ENCODE assay signal across 8 cellular contexts in the genomic region with DNA sequence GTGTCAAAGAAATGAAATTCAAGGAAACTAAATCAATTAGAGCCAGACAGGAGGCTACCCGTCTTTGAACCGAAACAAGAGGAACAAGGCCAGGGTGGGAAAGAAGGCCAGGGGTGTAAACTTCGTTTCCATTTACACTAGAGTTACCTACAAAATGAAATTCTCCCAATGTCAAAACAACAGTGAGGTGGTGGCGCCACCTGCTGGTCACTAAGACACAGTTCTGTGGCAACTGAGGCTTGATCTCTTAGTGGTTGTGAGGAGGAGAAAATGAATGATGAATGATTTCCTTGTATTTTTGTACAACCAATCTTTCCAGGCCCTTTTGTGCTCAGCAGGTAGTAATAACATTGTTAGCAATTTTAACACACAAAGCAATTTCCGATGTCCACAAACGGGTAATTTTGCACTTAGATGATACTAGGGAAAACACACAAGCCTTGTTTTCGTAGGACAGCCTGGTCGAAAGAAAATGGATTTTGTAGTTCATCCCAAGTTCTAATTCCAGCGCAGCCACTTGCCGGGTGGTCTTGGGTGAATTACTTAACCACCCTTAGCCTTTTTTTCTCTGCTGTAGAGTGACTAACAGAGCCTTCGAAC. TPM values are rescaled to one million over a fixed set of nuclear protein-coding genes. Genes with fewer than 3 reads are reported as not detected.
DNase-seq lines count a peak whose midpoint lies in the region; ATAC-seq and TF ChIP-seq lines count a peak whose summit lies in the region.

No MANE protein-coding gene starts in this region.

- no peaks in the 10 kb centered on the region for H3K27me3 Mint-ChIP-seq in activated T-cell treated with anti-CD3 and anti-CD28 coated beads, Interleukin-2, amount 50 U/mL, for 72 hours (ENCODE audit: low read depth)

- TF ChIP-seq CTCF in fibroblast of the aortic adventitia (IDR thresholded peaks at IDR 0.05; ENCODE audit: insufficient read depth, low read length) (peak; percentile 81), neutrophil (IDR thresholded peaks at IDR 0.05) (peak; percentile 66)

- H3K27ac ChIP-seq in neutrophil (no peak overlapping the region), substantia nigra (ENCODE audit: low read depth, low read length, poor library complexity, severe bottlenecking) (no peak overlapping the region)

- no peak overlapping the region for H3K27ac Mint-ChIP-seq in activated T-cell treated with anti-CD3 and anti-CD28 coated beads, Interleukin-2, amount 50 U/mL, for 72 hours

- H3K4me1 Mint-ChIP-seq in activated T-cell treated with anti-CD3 and anti-CD28 coated beads, Interleukin-2, amount 50 U/mL, for 72 hours (ENCODE audit: low read depth): peaks cover 10% of the 10 kb centered on the region

- no peaks in the 10 kb centered on the region for H3K36me3 ChIP-seq in neutrophil

- no peaks in the 10 kb centered on the region for H3K4me1 ChIP-seq in neutrophil (ENCODE audit: control insufficient read depth in 1 of 2, insufficient read depth in 1 of 2, low read depth in 1 of 2, low read length in 1 of 2)

- no peak overlapping the region for H3K4me3 Mint-ChIP-seq in activated T-cell treated with anti-CD3 and anti-CD28 coated beads, Interleukin-2, amount 50 U/mL, for 72 hours

- no peaks in the 10 kb centered on the region for H3K27me3 ChIP-seq in neutrophil

- no peaks in the 10 kb centered on the region for H3K9me3 ChIP-seq in neutrophil

- peak; percentile 84 for ATAC-seq in GM18868 (IDR thresholded peaks at IDR 0.05; ENCODE audit: unreplicated experiment)
- peak; percentile 74 to 77 for ATAC-seq in activated T-cell treated with anti-CD3 and anti-CD28 coated beads, Interleukin-2, amount 50 U/mL, for 72 hours (replicated peaks in 1 of 2)

- H3K4me3 ChIP-seq in fibroblast of the aortic adventitia (ENCODE audit: low read depth, low read length) (no peak overlapping the region), neutrophil (ENCODE audit: low read depth in 1 of 2, low read length in 1 of 2) (no peak overlapping the region)

- H3K9me3 Mint-ChIP-seq in activated T-cell treated with anti-CD3 and anti-CD28 coated beads, Interleukin-2, amount 50 U/mL, for 72 hours: no peaks in the 10 kb centered on the region

- no peaks in the 10 kb centered on the region for H3K36me3 Mint-ChIP-seq in activated T-cell treated with anti-CD3 and anti-CD28 coated beads, Interleukin-2, amount 50 U/mL, for 72 hours (ENCODE audit: insufficient read depth in 2 of 2)

- DNase-seq in AG08395 (ENCODE audit: low spot score) (peak; percentile 74), LHCN-M2 (ENCODE audit: low read depth) (peak; percentile 52), RKO (ENCODE audit: low spot score) (peak; percentile 78), fibroblast of the aortic adventitia (ENCODE audit: low read depth) (peak; percentile 75), substantia nigra (lab: John Stamatoyannopoulos, UW) (peak in 42 of 49 donors; percentile 2 to 73 (median 38))
- peak; percentile 70 to 73 for DNase-seq in activated T-cell treated with anti-CD3 and anti-CD28 coated beads, Interleukin-2, amount 50 U/mL, for 72 hours

RNA-seq across cellular contexts. Expression of gene SOD1, which starts 54.8 kb away (rescaled TPM):
- total RNA-seq in LHCN-M2 (2014; rRNA removed): 168 and 213 TPM in 2 replicates
- polyA plus RNA-seq in LHCN-M2 (2012): 379 TPM
- 100 to 1,000 TPM; 106 to 114 TPM for total RNA-seq in activated T-cell treated with anti-CD3 and anti-CD28 coated beads, Interleukin-2, amount 50 U/mL, for 72 hours
- 217 and 225 TPM in 2 replicates for total RNA-seq in fibroblast of the aortic adventitia (ENCODE audit: low replicate concordance)
